8 cellular contexts compared by ENCODE assay signal in the genomic region with DNA sequence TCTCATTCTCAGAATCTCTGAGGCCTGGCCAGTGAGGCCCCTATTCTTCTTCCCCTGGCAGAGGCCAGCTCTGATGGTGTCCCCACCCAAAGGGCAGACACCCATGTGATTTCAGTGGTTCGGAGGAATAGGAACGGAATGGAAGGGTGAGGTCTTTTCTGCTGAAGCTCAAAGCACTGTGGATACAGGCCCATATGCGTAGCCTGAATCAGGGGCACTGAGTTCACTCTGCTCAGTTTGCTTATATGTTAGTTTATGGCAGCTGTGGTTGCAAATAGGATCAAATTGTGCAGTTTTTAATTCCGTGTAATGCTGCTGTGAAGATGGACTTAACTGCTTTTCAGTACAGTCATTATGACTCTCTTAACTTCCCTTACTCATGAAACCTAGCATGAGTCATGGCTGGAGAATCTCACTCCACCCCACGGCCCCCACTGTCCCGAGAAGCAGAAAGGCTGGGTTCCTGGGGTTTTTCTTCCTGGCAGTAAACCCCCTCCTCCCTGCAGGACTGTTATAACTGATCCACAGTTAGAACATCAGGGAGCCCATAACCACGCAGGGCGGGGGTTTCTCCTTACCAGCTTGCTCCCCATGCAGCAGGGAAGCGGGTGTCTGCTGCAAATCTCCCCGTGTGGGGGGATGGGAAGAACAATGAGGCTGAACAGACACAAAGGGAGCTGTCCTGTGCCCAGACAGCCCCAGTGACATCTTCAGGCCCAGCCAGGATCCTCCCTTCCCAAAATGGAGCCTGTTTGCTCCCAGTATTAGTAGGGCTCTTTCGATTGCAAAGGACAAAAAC.
A peak's percentile ranks its signal among the peaks of the same experiment; 100 is the strongest.
DNase-seq lines count a peak whose midpoint lies in the region; ATAC-seq and TF ChIP-seq lines count a peak whose summit lies in the region.

No MANE protein-coding gene starts in this region.

- H3K27me3 ChIP-seq in stomach smooth muscle (ENCODE audit: control insufficient read depth in 1 of 2, insufficient read depth in 2 of 2, low read length in 2 of 2), result no peaks in the 10 kb centered on the region

- H3K36me3 ChIP-seq in ES-I3 (ENCODE audit: insufficient read depth, low read length) (no peaks in the 10 kb centered on the region; the same call in 1 of the 2 replicates), stomach smooth muscle (ENCODE audit: control insufficient read depth in 2 of 2, insufficient read depth in 2 of 2, low read length in 2 of 2) (no peaks in the 10 kb centered on the region)

- H3K4me1 ChIP-seq in ES-I3 (ENCODE audit: insufficient read depth, low read length) (peaks cover 42% of the 10 kb centered on the region), stomach smooth muscle (ENCODE audit: control insufficient read depth, insufficient read depth, low read length) (peaks cover 21% of the 10 kb centered on the region)

- peaks cover 10% of the 10 kb centered on the region; the same call in 1 of the 2 replicates for H3K9me3 ChIP-seq in ES-I3 (ENCODE audit: control insufficient read depth, insufficient read depth, low read length)
- H3K9me3 ChIP-seq in stomach smooth muscle (ENCODE audit: control insufficient read depth in 2 of 2, low read length in 2 of 2), result no peaks in the 10 kb centered on the region

- peak; percentile 73 for ATAC-seq in GM21825 (IDR thresholded peaks at IDR 0.05; ENCODE audit: unreplicated experiment)

- TF ChIP-seq CTCF in astrocyte of the cerebellum (IDR thresholded peaks at IDR 0.05; ENCODE audit: low read depth, low read length, missing control alignments), result no peak

- DNase-seq in LHCN-M2 (ENCODE audit: low read depth) (peak; percentile 100), astrocyte of the cerebellum (ENCODE audit: low read depth) (peak; percentile 94), islet precursor cell (peak; percentile 96), DMS 273 (lab: John Stamatoyannopoulos, UW; ENCODE audit: unreplicated experiment) (no peak), NCI-H1105 treated with DMSO at 0.1 percent for 48 hours (lab: John Stamatoyannopoulos, UW) (no peak)

- no peak overlapping the region for H3K27ac ChIP-seq in stomach smooth muscle (ENCODE audit: low read length)

- H3K4me3 ChIP-seq in astrocyte of the cerebellum (ENCODE audit: low read depth, low read length) (no peak overlapping the region), stomach smooth muscle (ENCODE audit: low read length in 2 of 2) (peak overlapping the region; percentile 33 to 49)

- H3K9ac ChIP-seq in ES-I3 (ENCODE audit: low read depth, low read length), result peak overlapping the region; percentile 26; the same call in 1 of the 2 replicates
- H3K9ac ChIP-seq in stomach smooth muscle (ENCODE audit: low read length in 2 of 2), result peak overlapping the region in 1 of 2 donors; percentile 29

- in situ Hi-C loops in astrocyte of the cerebellum (cut with HindIII; ENCODE audit: low sequenced_read_pairs), result loop anchor here (10.0 kb wide), 1 partner anchor 59 kb away; no protein-coding TSS in a partner anchor

Comparison
In these comparisons a context has a peak if more than half of its experiments do, and no peak if none do; other contexts are left out.
1. DNase-seq: peak in LHCN-M2 (single experiment), astrocyte of the cerebellum (single experiment) and islet precursor cell (single experiment); none in DMS 273 (single experiment) and NCI-H1105 treated with DMSO at 0.1 percent for 48 hours (single experiment).